Comparison of ENCODE assay signal across 12 cellular contexts in genomic region chr1:97384294-97384952, GRCh38.
DNase-seq lines count a peak whose midpoint lies in the region; ATAC-seq and TF ChIP-seq lines count a peak whose summit lies in the region.
"Had no signal": no experiment of that assay in that cellular context is flagged by ENCODE, and none has a peak within 500 bp of the region (broad histone marks: within the 10 kb centered on the region; RNA-seq: fewer than 3 reads in every experiment).

No MANE protein-coding gene starts in this region.

- peak; percentile 75 for DNase-seq in AG10803 (ENCODE audit: low read depth)
- DNase-seq in M059J (ENCODE audit: low read depth) = peak; percentile 92
- no peak for DNase-seq in chondrocyte (ENCODE audit: low spot score)
- no peak for DNase-seq in body of pancreas
- DNase-seq in iPS-NIHi11 (ENCODE audit: low spot score) = no peak
- DNase-seq in activated CD8-positive, alpha-beta memory T cell treated with anti-CD3 and anti-CD28 coated beads, Interleukin-2, amount 10 ng/mL, durations not matched to agents 7 days and 5 days = no peak
- DNase-seq in spleen = no peak
- DNase-seq: CD8-positive, alpha-beta T cell; OCI-M1 had no signal

- WGBS in mesodermal cell (ENCODE audit: insufficient coverage in 2 of 2), 2 experiments = 93 to 98% methylated on average over 3 to 4 of the region's 5 CpGs
- 75 to 84% methylated on average over 5 of the region's 5 CpGs for WGBS in body of pancreas, 2 donors
- 81 to 93% (median 91%) methylated on average over 5 of the region's 5 CpGs for WGBS in spleen, 5 donors

- H3K9me3 ChIP-seq in mesodermal cell (ENCODE audit: control insufficient read depth, low read length) (no peaks in the 10 kb centered on the region), body of pancreas (no peaks in the 10 kb centered on the region), spleen (no peaks in the 10 kb centered on the region)

- ATAC-seq in body of pancreas = no peak
- ATAC-seq in activated CD8-positive, alpha-beta memory T cell treated with anti-CD3 and anti-CD28 coated beads, Interleukin-2, amount 10 ng/mL, durations not matched to agents 7 days and 5 days = no peak
- ATAC-seq: CD8-positive, alpha-beta T cell; natural killer cell treated with Interleukin-12 subunit alpha and Interleukin-12 subunit beta and Interleukin-15 and Interleukin-18, amount 100 ng/mL, for 72 hours had no signal

- TF ChIP-seq POLR2A in body of pancreas (IDR thresholded peaks at IDR 0.05) = no peak
- TF ChIP-seq POLR2A in spleen (IDR thresholded peaks at IDR 0.05) = no peak

- peak overlapping the region; percentile 13 for H3K27ac Mint-ChIP-seq in chondrocyte (ENCODE audit: unreplicated experiment)
- H3K27ac Mint-ChIP-seq in activated CD8-positive, alpha-beta memory T cell treated with anti-CD3 and anti-CD28 coated beads, Interleukin-2, amount 10 ng/mL, durations not matched to agents 7 days and 5 days = no peak overlapping the region
- H3K27ac Mint-ChIP-seq: CD8-positive, alpha-beta T cell; natural killer cell treated with Interleukin-12 subunit alpha and Interleukin-12 subunit beta and Interleukin-15 and Interleukin-18, amount 100 ng/mL, for 72 hours had no signal

- H3K4me1 ChIP-seq in mesodermal cell (ENCODE audit: control insufficient read depth, insufficient read depth, low read length, poor library complexity, severe bottlenecking) = peaks cover 3% of the 10 kb centered on the region
- no peaks in the 10 kb centered on the region for H3K4me1 ChIP-seq in body of pancreas
- no peaks in the 10 kb centered on the region for H3K4me1 ChIP-seq in spleen

- peaks cover 14% of the 10 kb centered on the region for H3K4me1 Mint-ChIP-seq in chondrocyte (ENCODE audit: low read depth)
- H3K4me1 Mint-ChIP-seq in activated CD8-positive, alpha-beta memory T cell treated with anti-CD3 and anti-CD28 coated beads, Interleukin-2, amount 10 ng/mL, durations not matched to agents 7 days and 5 days = no peaks in the 10 kb centered on the region

- TF ChIP-seq CTCF in AG10803 (conservative IDR thresholded peaks at IDR 0.05; ENCODE audit: low read length) (no peak), chondrocyte (IDR thresholded peaks at IDR 0.05) (no peak), body of pancreas (IDR thresholded peaks at IDR 0.05) (no peak), spleen (IDR thresholded peaks at IDR 0.05 in 8 of 11, conservative IDR thresholded peaks at IDR 0.05 in 3 of 11) (no peak)

- H3K36me3 ChIP-seq in mesodermal cell (ENCODE audit: control insufficient read depth, insufficient read depth, low read length) = no peaks in the 10 kb centered on the region
- no peaks in the 10 kb centered on the region for H3K36me3 ChIP-seq in body of pancreas (replicated peaks in 1 of 2; ENCODE audit: insufficient read depth in 1 of 2, low read depth in 2 of 2)
- H3K36me3 ChIP-seq in spleen = peaks cover 0 to 24% (median 0%) of the 10 kb centered on the region in 6 donors

- intact Hi-C loops in body of pancreas (cut with DNase I) = no loop called here
- intact Hi-C loops in spleen (cut with DNase I; ENCODE audit: low total_unique reads) = no loop called here

- H3K4me3 Mint-ChIP-seq in chondrocyte (ENCODE audit: unreplicated experiment) = no peak overlapping the region
- no peak overlapping the region for H3K4me3 Mint-ChIP-seq in activated CD8-positive, alpha-beta memory T cell treated with anti-CD3 and anti-CD28 coated beads, Interleukin-2, amount 10 ng/mL, durations not matched to agents 7 days and 5 days
- H3K4me3 Mint-ChIP-seq: CD8-positive, alpha-beta T cell; natural killer cell treated with Interleukin-12 subunit alpha and Interleukin-12 subunit beta and Interleukin-15 and Interleukin-18, amount 100 ng/mL, for 72 hours had no signal

- H3K27ac ChIP-seq in mesodermal cell (ENCODE audit: low read depth, low read length, severe bottlenecking) = peak overlapping the region; percentile 10
- H3K27ac ChIP-seq in body of pancreas = no peak overlapping the region
- H3K27ac ChIP-seq in spleen = no peak overlapping the region
- H3K27ac ChIP-seq: KMS-11 had no signal

- no peak overlapping the region for H3K4me3 ChIP-seq in AG10803 (ENCODE audit: low read length)
- H3K4me3 ChIP-seq in mesodermal cell (ENCODE audit: extremely low read depth, insufficient read depth, low read length, poor library complexity, severe bottlenecking) = no peak overlapping the region
- no peak overlapping the region for H3K4me3 ChIP-seq in body of pancreas
- H3K4me3 ChIP-seq in spleen = no peak overlapping the region

- peaks cover 5% of the 10 kb centered on the region for H3K9me3 Mint-ChIP-seq in chondrocyte (ENCODE audit: low read depth)
- no peaks in the 10 kb centered on the region for H3K9me3 Mint-ChIP-seq in activated CD8-positive, alpha-beta memory T cell treated with anti-CD3 and anti-CD28 coated beads, Interleukin-2, amount 10 ng/mL, durations not matched to agents 7 days and 5 days (ENCODE audit: low read depth)
- H3K9me3 Mint-ChIP-seq: CD8-positive, alpha-beta T cell; natural killer cell treated with Interleukin-12 subunit alpha and Interleukin-12 subunit beta and Interleukin-15 and Interleukin-18, amount 100 ng/mL, for 72 hours had no signal

- H3K27me3 Mint-ChIP-seq in chondrocyte (ENCODE audit: low read depth) = no peaks in the 10 kb centered on the region
- no peaks in the 10 kb centered on the region for H3K27me3 Mint-ChIP-seq in activated CD8-positive, alpha-beta memory T cell treated with anti-CD3 and anti-CD28 coated beads, Interleukin-2, amount 10 ng/mL, durations not matched to agents 7 days and 5 days
- H3K27me3 Mint-ChIP-seq: natural killer cell treated with Interleukin-12 subunit alpha and Interleukin-12 subunit beta and Interleukin-15 and Interleukin-18, amount 100 ng/mL, for 72 hours had no signal

- H3K27me3 ChIP-seq in body of pancreas = no peaks in the 10 kb centered on the region
- no peaks in the 10 kb centered on the region for H3K27me3 ChIP-seq in spleen (replicated peaks in 1 of 7)

- peaks cover 2% of the 10 kb centered on the region for H3K36me3 Mint-ChIP-seq in chondrocyte (ENCODE audit: low read depth)
- H3K36me3 Mint-ChIP-seq in activated CD8-positive, alpha-beta memory T cell treated with anti-CD3 and anti-CD28 coated beads, Interleukin-2, amount 10 ng/mL, durations not matched to agents 7 days and 5 days = peaks cover 2% of the 10 kb centered on the region
- H3K36me3 Mint-ChIP-seq: natural killer cell treated with Interleukin-12 subunit alpha and Interleukin-12 subunit beta and Interleukin-15 and Interleukin-18, amount 100 ng/mL, for 72 hours had no signal

- CTCF ChIA-PET in activated CD8-positive, alpha-beta memory T cell treated with anti-CD3 and anti-CD28 coated beads, Interleukin-2, amount 10 ng/mL, durations not matched to agents 7 days and 5 days (lab: Charles Lee) = no interaction called here

Comparison
In these comparisons a context has a peak if more than half of its experiments do, and no peak if none do; other contexts are left out.
1. DNase-seq: peak in AG10803 (single experiment) and M059J (single experiment); none in chondrocyte (single experiment), body of pancreas (0 of 4), iPS-NIHi11 (single experiment), activated CD8-positive, alpha-beta memory T cell treated with anti-CD3 and anti-CD28 coated beads, Interleukin-2, amount 10 ng/mL, durations not matched to agents 7 days and 5 days (single experiment) and spleen (single experiment).